ENCODE assay signal across 18 cellular contexts in the genomic region with DNA sequence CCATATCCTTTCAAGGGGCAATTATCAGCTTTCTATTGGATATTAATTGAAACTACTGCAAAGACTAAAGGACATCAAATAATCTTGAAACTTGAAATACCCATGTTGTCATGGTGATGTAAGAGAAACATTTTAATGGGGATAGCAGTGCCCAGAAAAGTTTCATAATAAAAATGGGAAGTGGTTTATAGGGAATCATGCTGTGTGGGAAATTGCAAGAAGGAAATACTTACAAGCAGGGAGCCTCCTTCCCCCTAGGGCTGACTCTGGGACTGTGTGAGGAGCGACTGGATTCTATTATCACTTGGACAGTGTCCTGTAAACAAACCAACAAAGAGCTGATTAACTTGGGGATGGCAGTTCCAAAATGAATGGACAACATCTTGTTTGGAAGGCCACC.
"Had no signal": no experiment of that assay in that cellular context is flagged by ENCODE, and none has a peak within 500 bp of the region (broad histone marks: within the 10 kb centered on the region; RNA-seq: fewer than 3 reads in every experiment).

No MANE protein-coding gene starts in this region.

- H3K4me3 ChIP-seq: body of pancreas, cardiac muscle cell, gastrocnemius medialis, mucosa of descending colon, thoracic aorta had no signal

- H3K36me3 ChIP-seq: cardiac muscle cell, gastrocnemius medialis, thoracic aorta had no signal

- H3K79me2 ChIP-seq: parathyroid adenoma had no signal

- H3K9ac ChIP-seq: parathyroid adenoma had no signal

- ATAC-seq: body of pancreas, gastrocnemius medialis, mucosa of descending colon, WTC11 had no signal

- H3K4me1 ChIP-seq: body of pancreas, gastrocnemius medialis, parathyroid adenoma had no signal

- DNase-seq: activated gamma-delta T cell treated with Interleukin-2 at 50 U/mL for 16 hours; activated T-cell treated with anti-CD3 and anti-CD28 coated beads, Interleukin-2, amount 50 U/mL, for 1 hour; anterior cingulate cortex; body of pancreas; effector CD4-positive, alpha-beta T cell; erythroblast; gastrocnemius medialis; hypothalamus; mucosa of descending colon; nephron progenitor cell; nucleus accumbens; stimulated activated CD4-positive, alpha-beta T cell treated with anti-CD3 and anti-CD28 coated beads, Interleukin-4, amount 100 ng/mL, for 24 hours; stimulated activated naive CD4-positive, alpha-beta T cell treated with Interleukin-2 at 50 U/mL for 16 hours; T-helper 1 cell had no signal

- H3K9me3 ChIP-seq: body of pancreas, gastrocnemius medialis, thoracic aorta had no signal

- H3K27ac ChIP-seq: body of pancreas, cardiac muscle cell, gastrocnemius medialis, parathyroid adenoma, thoracic aorta had no signal

- H3K27me3 ChIP-seq: body of pancreas, cardiac muscle cell, gastrocnemius medialis had no signal
